In the genomic region with DNA sequence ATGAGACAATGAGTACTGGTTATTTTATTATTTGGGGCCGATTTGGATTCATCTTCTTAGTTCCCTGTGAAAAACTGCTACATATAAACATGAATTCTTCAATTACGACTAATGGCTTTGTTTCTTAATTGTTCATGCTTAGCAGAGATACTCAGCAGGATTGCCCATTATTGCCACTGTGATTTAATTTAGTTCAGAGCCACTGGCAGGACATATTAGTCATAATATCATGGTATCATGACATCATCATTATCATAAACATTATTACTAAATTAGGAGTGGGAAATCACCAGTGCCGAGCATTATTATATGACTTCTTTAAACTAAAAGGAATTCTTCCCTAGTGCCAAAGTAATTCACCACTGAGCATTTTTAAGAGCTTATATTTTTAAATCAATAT, we compare ENCODE assay signal across 20 cellular contexts.
DNase-seq lines count a peak whose midpoint lies in the region; ATAC-seq and TF ChIP-seq lines count a peak whose summit lies in the region.
"Had no signal": no experiment of that assay in that cellular context is flagged by ENCODE, and none has a peak within 500 bp of the region (broad histone marks: within the 10 kb centered on the region; RNA-seq: fewer than 3 reads in every experiment).

No MANE protein-coding gene starts in this region.

- ATAC-seq in SK-N-SH treated with all-trans-retinoic acid at 6 μM for 48 hours (no peak), GM21526 (IDR thresholded peaks at IDR 0.05; ENCODE audit: low FRiP score, unreplicated experiment) (no peak)
- ATAC-seq: activated CD8-positive, alpha-beta T cell treated with anti-CD3 and anti-CD28 coated beads for 36 hours had no signal

- no peaks in the 10 kb centered on the region for H3K9me2 ChIP-seq in SK-N-SH

- H3K36me3 ChIP-seq in SK-N-SH (replicated peaks in 1 of 2; ENCODE audit: control insufficient read depth in 1 of 2, insufficient read depth in 2 of 2, low read length in 1 of 2) (no peaks in the 10 kb centered on the region), smooth muscle cell (ENCODE audit: low read depth) (no peaks in the 10 kb centered on the region)
- H3K36me3 ChIP-seq: BLaER1, Peyer's patch had no signal

- H2AFZ ChIP-seq in SK-N-SH (ENCODE audit: low read depth) = no peak overlapping the region
- no peak overlapping the region for H2AFZ ChIP-seq in smooth muscle cell (ENCODE audit: low read depth)
- H2AFZ ChIP-seq: hepatocyte had no signal

- H3K4me2 ChIP-seq in SK-N-SH (no peak overlapping the region), smooth muscle cell (peak overlapping the region; percentile 74)
- H3K4me2 ChIP-seq: BLaER1, hepatocyte had no signal

- no peak for TF ChIP-seq CTCF in SK-N-SH (IDR thresholded peaks at IDR 0.05)
- TF ChIP-seq CTCF in fibroblast of pulmonary artery (IDR thresholded peaks at IDR 0.05; ENCODE audit: low read length, missing control alignments) = no peak
- no peak for TF ChIP-seq CTCF in smooth muscle cell (IDR thresholded peaks at IDR 0.05; ENCODE audit: borderline replicate concordance, insufficient read depth, poor library complexity, severe bottlenecking)
- no peak for TF ChIP-seq CTCF in endothelial cell (IDR thresholded peaks at IDR 0.05; ENCODE audit: unreplicated experiment)

- no peaks in the 10 kb centered on the region for H3K27me3 Mint-ChIP-seq in endothelial cell (ENCODE audit: unreplicated experiment)
- H3K27me3 Mint-ChIP-seq: activated B cell treated with CpG ODN at 0.5 μM for 24 hours; activated CD8-positive, alpha-beta T cell treated with anti-CD3 and anti-CD28 coated beads for 36 hours had no signal

- DNase-seq in SK-N-SH (no peak), amniotic epithelial cell (ENCODE audit: low read depth) (peak; percentile 14), fibroblast of pulmonary artery (ENCODE audit: low read depth) (peak; percentile 53), smooth muscle cell (lab: John Stamatoyannopoulos, UW; ENCODE audit: unreplicated experiment) (no peak), ureter (ENCODE audit: low spot score) (no peak), endothelial cell (ENCODE audit: low spot score) (no peak)
- DNase-seq: activated B cell treated with CpG ODN at 0.5 μM for 24 hours; activated CD8-positive, alpha-beta T cell treated with anti-CD3 and anti-CD28 coated beads for 36 hours; activated naive CD4-positive, alpha-beta T cell; Calu3; cerebellar nuclear complex; effector memory CD4-positive, alpha-beta T cell; NCI-H1436; occipital lobe; Peyer's patch; stimulated activated CD4-positive, alpha-beta T cell treated with anti-CD3 and anti-CD28 coated beads, Interleukin-15, amount 100 ng/mL, for 24 hours had no signal

- H3K4me1 ChIP-seq in SK-N-SH (ENCODE audit: control insufficient read depth in 1 of 2, insufficient read depth in 2 of 2, low read depth in 1 of 2, low read length in 1 of 2) = no peaks in the 10 kb centered on the region
- H3K4me1 ChIP-seq in smooth muscle cell (ENCODE audit: low read depth) = peaks cover 3% of the 10 kb centered on the region
- H3K4me1 ChIP-seq: BLaER1, Peyer's patch had no signal

- H3F3A ChIP-seq in SK-N-SH (replicated peaks; ENCODE audit: insufficient read depth) (no peaks in the 10 kb centered on the region), smooth muscle cell (ENCODE audit: low read depth) (no peaks in the 10 kb centered on the region)

- CTCF ChIA-PET in SK-N-SH (lab: Yijun Ruan, JAX) = interaction anchor here (0.9 to 1.0 kb wide), 2 partner anchors 11 to 29 kb away, joined by 3 to 7 read pairs; no protein-coding TSS in a partner anchor

- no peaks in the 10 kb centered on the region for H4K20me1 ChIP-seq in SK-N-SH (ENCODE audit: insufficient read depth)
- H4K20me1 ChIP-seq in smooth muscle cell (ENCODE audit: low read depth) = no peaks in the 10 kb centered on the region
- H4K20me1 ChIP-seq: BLaER1 had no signal

- 11% methylated on average over 3 of the region's 3 CpGs for WGBS in SK-N-SH (ENCODE audit: low lambda C conversion rate)
- WGBS in smooth muscle cell (ENCODE audit: low lambda C conversion rate) = 74% methylated on average over 3 of the region's 3 CpGs

- H3K4me3 ChIP-seq in SK-N-SH (ENCODE audit: low read depth in 2 of 2, low read length in 1 of 2) (no peak overlapping the region), fibroblast of pulmonary artery (replicated peaks; ENCODE audit: low read depth, low read length) (no peak overlapping the region), smooth muscle cell (no peak overlapping the region)
- H3K4me3 ChIP-seq: BLaER1, hepatocyte, Peyer's patch had no signal

- H3K9me3 ChIP-seq in SK-N-SH (no peaks in the 10 kb centered on the region; the same call in 1 of the 2 replicates), smooth muscle cell (replicated peaks; ENCODE audit: low read depth) (no peaks in the 10 kb centered on the region)
- H3K9me3 ChIP-seq: BLaER1, Peyer's patch had no signal

- H3K79me2 ChIP-seq in SK-N-SH (ENCODE audit: insufficient read depth) = no peaks in the 10 kb centered on the region
- H3K79me2 ChIP-seq in smooth muscle cell (ENCODE audit: low read depth) = no peaks in the 10 kb centered on the region
- H3K79me2 ChIP-seq: hepatocyte had no signal

- TF ChIP-seq RAD21 in SK-N-SH (IDR thresholded peaks at IDR 0.05; ENCODE audit: low read length) = no peak

- no peaks in the 10 kb centered on the region for H3K36me3 Mint-ChIP-seq in endothelial cell (ENCODE audit: low read depth, unreplicated experiment)

- no peaks in the 10 kb centered on the region for H3K27me3 ChIP-seq in SK-N-SH (ENCODE audit: insufficient read depth)
- H3K27me3 ChIP-seq in smooth muscle cell (ENCODE audit: low read depth) = no peaks in the 10 kb centered on the region
- H3K27me3 ChIP-seq: BLaER1, hepatocyte, Peyer's patch had no signal

- no peak for TF ChIP-seq EP300 in SK-N-SH (IDR thresholded peaks at IDR 0.05; ENCODE audit: borderline replicate concordance in 1 of 2, low read depth in 1 of 2, low read length in 1 of 2)

- H3K4me1 Mint-ChIP-seq in endothelial cell (ENCODE audit: unreplicated experiment) = peaks cover 8% of the 10 kb centered on the region
- H3K4me1 Mint-ChIP-seq: activated B cell treated with CpG ODN at 0.5 μM for 24 hours had no signal

- POLR2A ChIA-PET in SK-N-SH (lab: Yijun Ruan, JAX) = no interaction called here

- no peak overlapping the region for H3K27ac Mint-ChIP-seq in endothelial cell (ENCODE audit: unreplicated experiment)
- H3K27ac Mint-ChIP-seq: activated B cell treated with CpG ODN at 0.5 μM for 24 hours; activated CD8-positive, alpha-beta T cell treated with anti-CD3 and anti-CD28 coated beads for 36 hours had no signal

- H3K9ac ChIP-seq in SK-N-SH = no peak overlapping the region
- H3K9ac ChIP-seq in smooth muscle cell (ENCODE audit: low read depth) = no peak overlapping the region
- H3K9ac ChIP-seq: BLaER1 had no signal

- H3K27ac ChIP-seq in SK-N-SH (ENCODE audit: low read depth in 2 of 2, low read length in 1 of 2) (no peak overlapping the region), smooth muscle cell (ENCODE audit: low read depth) (peak overlapping the region; percentile 71)
- H3K27ac ChIP-seq: BLaER1, hepatocyte, Peyer's patch had no signal

- H3K9me3 Mint-ChIP-seq in endothelial cell (ENCODE audit: unreplicated experiment) = no peaks in the 10 kb centered on the region
- H3K9me3 Mint-ChIP-seq: activated B cell treated with CpG ODN at 0.5 μM for 24 hours; activated CD8-positive, alpha-beta T cell treated with anti-CD3 and anti-CD28 coated beads for 36 hours had no signal

- no peak overlapping the region for H3K4me3 Mint-ChIP-seq in endothelial cell (ENCODE audit: unreplicated experiment)
- H3K4me3 Mint-ChIP-seq: activated B cell treated with CpG ODN at 0.5 μM for 24 hours; activated CD8-positive, alpha-beta T cell treated with anti-CD3 and anti-CD28 coated beads for 36 hours had no signal

TF ChIP-seq in SK-N-SH treated with all-trans-retinoic acid at 6 μM for 48 hours, 23 proteins besides CTCF, POLR2A, EP300 and RAD21 (continues in another document):
- no peak for TF ChIP-seq CSRNP3 (CRISPR knock-in tag; IDR thresholded peaks at IDR 0.05)
- TF ChIP-seq ISL1 (CRISPR knock-in tag; IDR thresholded peaks at IDR 0.05) = peak; percentile 28; the same call in 1 of the 2 replicates
- TF ChIP-seq TCF4 (CRISPR knock-in tag; IDR thresholded peaks at IDR 0.05; ENCODE audit: borderline replicate concordance) = no peak

TF ChIP-seq in SK-N-SH, 30 proteins besides CTCF, POLR2A, EP300 and RAD21:
- TF ChIP-seq GATA2 (CRISPR knock-in tag; IDR thresholded peaks at IDR 0.05) (no peak), FOXJ3 (CRISPR knock-in tag; IDR thresholded peaks at IDR 0.05) (no peak), FOXM1 (IDR thresholded peaks at IDR 0.05; ENCODE audit: low read depth) (no peak), MEF2A (IDR thresholded peaks at IDR 0.05; ENCODE audit: borderline replicate concordance, low read depth) (no peak), ELF1 (IDR thresholded peaks at IDR 0.05) (no peak), FOSL2 (IDR thresholded peaks at IDR 0.05; ENCODE audit: borderline replicate concordance, low read depth) (no peak), MXI1 (IDR thresholded peaks at IDR 0.05; ENCODE audit: low read depth, low read length) (no peak), POLR2AphosphoS5 (IDR thresholded peaks at IDR 0.05; ENCODE audit: low read depth, low read length) (no peak)
TF ChIP-seq in SK-N-SH: peak in this region for 0.

Comparison
In these comparisons a context has a peak if more than half of its experiments do, and no peak if none do; other contexts are left out.
1. DNase-seq: peak in amniotic epithelial cell (single experiment) and fibroblast of pulmonary artery (single experiment); none in SK-N-SH (single experiment), smooth muscle cell (single experiment), ureter (single experiment) and endothelial cell (single experiment).